In the genomic region with DNA sequence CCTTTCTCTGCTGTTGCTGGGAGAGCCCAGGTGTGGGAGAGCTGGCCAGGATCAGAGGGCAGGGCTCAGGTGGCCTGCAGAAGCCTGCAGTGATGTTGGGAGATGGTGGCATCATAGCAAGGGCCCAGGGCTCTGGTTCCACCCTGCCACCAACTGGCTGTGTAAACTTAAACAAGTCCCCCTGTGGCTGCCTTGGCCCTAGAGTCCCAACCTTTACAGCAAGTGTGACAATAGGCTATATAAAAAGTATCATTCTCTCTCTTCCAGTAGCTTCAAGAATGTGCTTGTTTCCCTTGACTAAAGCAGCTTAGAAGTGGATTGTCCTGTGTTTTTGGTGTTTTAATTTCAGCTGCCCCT, we compare ENCODE assay signal across 1 cellular context.
TF ChIP-seq lines count a peak whose summit lies in the region.

No MANE protein-coding gene starts in this region.

TF ChIP-seq in HCT116, 20 proteins besides CTCF, POLR2A, EP300 and RAD21 (continued from another document):
- TF ChIP-seq, protein P1, sequence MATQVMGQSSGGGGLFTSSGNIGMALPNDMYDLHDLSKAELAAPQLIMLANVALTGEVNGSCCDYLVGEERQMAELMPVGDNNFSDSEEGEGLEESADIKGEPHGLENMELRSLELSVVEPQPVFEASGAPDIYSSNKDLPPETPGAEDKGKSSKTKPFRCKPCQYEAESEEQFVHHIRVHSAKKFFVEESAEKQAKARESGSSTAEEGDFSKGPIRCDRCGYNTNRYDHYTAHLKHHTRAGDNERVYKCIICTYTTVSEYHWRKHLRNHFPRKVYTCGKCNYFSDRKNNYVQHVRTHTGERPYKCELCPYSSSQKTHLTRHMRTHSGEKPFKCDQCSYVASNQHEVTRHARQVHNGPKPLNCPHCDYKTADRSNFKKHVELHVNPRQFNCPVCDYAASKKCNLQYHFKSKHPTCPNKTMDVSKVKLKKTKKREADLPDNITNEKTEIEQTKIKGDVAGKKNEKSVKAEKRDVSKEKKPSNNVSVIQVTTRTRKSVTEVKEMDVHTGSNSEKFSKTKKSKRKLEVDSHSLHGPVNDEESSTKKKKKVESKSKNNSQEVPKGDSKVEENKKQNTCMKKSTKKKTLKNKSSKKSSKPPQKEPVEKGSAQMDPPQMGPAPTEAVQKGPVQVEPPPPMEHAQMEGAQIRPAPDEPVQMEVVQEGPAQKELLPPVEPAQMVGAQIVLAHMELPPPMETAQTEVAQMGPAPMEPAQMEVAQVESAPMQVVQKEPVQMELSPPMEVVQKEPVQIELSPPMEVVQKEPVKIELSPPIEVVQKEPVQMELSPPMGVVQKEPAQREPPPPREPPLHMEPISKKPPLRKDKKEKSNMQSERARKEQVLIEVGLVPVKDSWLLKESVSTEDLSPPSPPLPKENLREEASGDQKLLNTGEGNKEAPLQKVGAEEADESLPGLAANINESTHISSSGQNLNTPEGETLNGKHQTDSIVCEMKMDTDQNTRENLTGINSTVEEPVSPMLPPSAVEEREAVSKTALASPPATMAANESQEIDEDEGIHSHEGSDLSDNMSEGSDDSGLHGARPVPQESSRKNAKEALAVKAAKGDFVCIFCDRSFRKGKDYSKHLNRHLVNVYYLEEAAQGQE (IDR thresholded peaks at IDR 0.05; ENCODE audit: low read depth): no peak
- TF ChIP-seq EZH2 (IDR thresholded peaks at IDR 0.05) (no peak), YY1 (IDR thresholded peaks at IDR 0.05; ENCODE audit: extremely low read depth, insufficient replicate concordance, low read depth, low read length) (no peak), SP1 (IDR thresholded peaks at IDR 0.05; ENCODE audit: low read depth) (no peak), JUND (IDR thresholded peaks at IDR 0.05) (no peak), POLR2AphosphoS5 (IDR thresholded peaks at IDR 0.05; ENCODE audit: low read depth, low read length) (no peak), ZFX (IDR thresholded peaks at IDR 0.05) (no peak)
- TF ChIP-seq, protein P2, sequence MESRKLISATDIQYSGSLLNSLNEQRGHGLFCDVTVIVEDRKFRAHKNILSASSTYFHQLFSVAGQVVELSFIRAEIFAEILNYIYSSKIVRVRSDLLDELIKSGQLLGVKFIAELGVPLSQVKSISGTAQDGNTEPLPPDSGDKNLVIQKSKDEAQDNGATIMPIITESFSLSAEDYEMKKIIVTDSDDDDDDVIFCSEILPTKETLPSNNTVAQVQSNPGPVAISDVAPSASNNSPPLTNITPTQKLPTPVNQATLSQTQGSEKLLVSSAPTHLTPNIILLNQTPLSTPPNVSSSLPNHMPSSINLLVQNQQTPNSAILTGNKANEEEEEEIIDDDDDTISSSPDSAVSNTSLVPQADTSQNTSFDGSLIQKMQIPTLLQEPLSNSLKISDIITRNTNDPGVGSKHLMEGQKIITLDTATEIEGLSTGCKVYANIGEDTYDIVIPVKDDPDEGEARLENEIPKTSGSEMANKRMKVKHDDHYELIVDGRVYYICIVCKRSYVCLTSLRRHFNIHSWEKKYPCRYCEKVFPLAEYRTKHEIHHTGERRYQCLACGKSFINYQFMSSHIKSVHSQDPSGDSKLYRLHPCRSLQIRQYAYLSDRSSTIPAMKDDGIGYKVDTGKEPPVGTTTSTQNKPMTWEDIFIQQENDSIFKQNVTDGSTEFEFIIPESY (IDR thresholded peaks at IDR 0.05; ENCODE audit: extremely low read depth, insufficient replicate concordance, low read length): no peak
TF ChIP-seq in HCT116: peak in this region for 0.
